In genomic region chr19:3058009-3058820, GRCh38 we compare ENCODE assay signal across 10 cellular contexts. TPM values are rescaled to one million over a fixed set of nuclear protein-coding genes. Genes with fewer than 3 reads are reported as not detected.
DNase-seq lines count a peak whose midpoint lies in the region; ATAC-seq and TF ChIP-seq lines count a peak whose summit lies in the region.
"Had no signal": no experiment of that assay in that cellular context is flagged by ENCODE, and none has a peak within 500 bp of the region (broad histone marks: within the 10 kb centered on the region; RNA-seq: fewer than 3 reads in every experiment).

No MANE protein-coding gene starts in this region.

- no peak for DNase-seq in H9
- no peak for DNase-seq in activated CD8-positive, alpha-beta T cell treated with anti-CD3 and anti-CD28 coated beads for 36 hours
- no peak for DNase-seq in glutamatergic neuron
- no peak for DNase-seq in spleen
- DNase-seq in NCI-H146 treated with DMSO at 0.1 percent for 48 hours (lab: John Stamatoyannopoulos, UW; ENCODE audit: unreplicated experiment) = no peak
- no peak for DNase-seq in midbrain (lab: John Stamatoyannopoulos, UW)
- DNase-seq: Karpas-422 had no signal

- no peak overlapping the region for H2BK20ac ChIP-seq in H9 (ENCODE audit: low read depth, low read length, poor library complexity, severe bottlenecking)

- no peak overlapping the region for H2BK12ac ChIP-seq in H9 (ENCODE audit: insufficient read length, low read depth, low read length)

- H4K8ac ChIP-seq in H9 (replicated peaks; ENCODE audit: insufficient read length, low read depth, low read length) = no peak overlapping the region

- H3K36me3 Mint-ChIP-seq in H9 (ENCODE audit: insufficient read depth in 1 of 3, low read depth in 3 of 3) (peaks cover 13 to 53% (median 44%) of the 10 kb centered on the region in 3 experiments; a peak in 6 of 7 replicates), glutamatergic neuron (ENCODE audit: unreplicated experiment) (peaks cover 4% of the 10 kb centered on the region)
- H3K36me3 Mint-ChIP-seq in activated CD8-positive, alpha-beta T cell treated with anti-CD3 and anti-CD28 coated beads for 36 hours (ENCODE audit: low read depth) = peaks cover 36% of the 10 kb centered on the region

- WGBS in H9 (ENCODE audit: extremely low coverage, insufficient read length, low lambda C conversion rate) = no CpG with 5 or more reads among the region's 20 CpGs
- WGBS in spleen, 5 donors = 63 to 79% (median 78%) methylated on average over 20 of the region's 20 CpGs

- no peaks in the 10 kb centered on the region for H4K20me1 ChIP-seq in H9 (ENCODE audit: control insufficient read depth, insufficient read depth, insufficient read length)

- no peak overlapping the region for H3K23ac ChIP-seq in H9 (ENCODE audit: insufficient read length, low read depth, low read length)

- no peak overlapping the region for H3K9ac ChIP-seq in H9 (ENCODE audit: extremely low read depth, insufficient read length, low read length)

- no peak overlapping the region for H3K4me2 ChIP-seq in H9 (ENCODE audit: insufficient read depth, insufficient read length, low read length)

- H3K27me3 ChIP-seq in H9 (ENCODE audit: insufficient read depth, low read length) (no peaks in the 10 kb centered on the region), spleen (replicated peaks in 1 of 7) (no peaks in the 10 kb centered on the region)

- peak overlapping the region; percentile 33 to 44 (median 44); a peak in 4 of 7 replicates for H3K27ac Mint-ChIP-seq in H9
- H3K27ac Mint-ChIP-seq in activated CD8-positive, alpha-beta T cell treated with anti-CD3 and anti-CD28 coated beads for 36 hours = peak overlapping the region; percentile 54
- peak overlapping the region; percentile 70 for H3K27ac Mint-ChIP-seq in glutamatergic neuron (ENCODE audit: unreplicated experiment)
- H3K27ac Mint-ChIP-seq: dendritic cell treated with granulocyte-macrophage colony-stimulating factor and Interleukin-4, amounts not matched to agents 40 ng/mL and 50 ng/mL, for 4 days had no signal

- H4K91ac ChIP-seq in H9 (ENCODE audit: insufficient read length, low read depth, low read length) = no peak overlapping the region

- no peak overlapping the region for H2BK5ac ChIP-seq in H9 (ENCODE audit: insufficient read length, low read length)

- no peaks in the 10 kb centered on the region for H3K79me1 ChIP-seq in H9 (ENCODE audit: insufficient read depth, low read depth, low read length, poor library complexity, severe bottlenecking)

- no peaks in the 10 kb centered on the region for H3K23me2 ChIP-seq in H9 (ENCODE audit: insufficient read length, low read depth, low read length, poor library complexity, severe bottlenecking)

- no peak overlapping the region for H3K18ac ChIP-seq in H9 (ENCODE audit: insufficient read length, low read depth, low read length)

- intact Hi-C loops in activated CD8-positive, alpha-beta T cell treated with anti-CD3 and anti-CD28 coated beads for 36 hours (cut with micrococcal nuclease) = no loop called here
- intact Hi-C loops in spleen (cut with DNase I; ENCODE audit: low total_unique reads) = no loop called here

- no peak overlapping the region for H3K56ac ChIP-seq in H9 (ENCODE audit: insufficient read length, low read depth, low read length)

- POLR2A ChIA-PET in activated CD8-positive, alpha-beta T cell treated with anti-CD3 and anti-CD28 coated beads for 36 hours (lab: Charles Lee) = interaction anchor here (1.0 to 2.0 kb wide), 4 partner anchors 13 to 121 kb away, joined by 3 to 11 read pairs (median 3); no protein-coding TSS in a partner anchor

- H3K79me2 ChIP-seq in H9 (ENCODE audit: insufficient read depth, low read length) = 0 out of 2 replicates have a peak, but pooled peaks cover 2% of the 10 kb centered on the region

- no peak for TF ChIP-seq CTCF in H9 (conservative IDR thresholded peaks at IDR 0.05)
- TF ChIP-seq CTCF in activated CD8-positive, alpha-beta T cell treated with anti-CD3 and anti-CD28 coated beads for 36 hours (IDR thresholded peaks at IDR 0.05) = no peak
- TF ChIP-seq CTCF in glutamatergic neuron (IDR thresholded peaks at IDR 0.05; ENCODE audit: partially characterized antibody, unreplicated experiment) = no peak
- TF ChIP-seq CTCF in spleen (IDR thresholded peaks at IDR 0.05 in 8 of 11, conservative IDR thresholded peaks at IDR 0.05 in 3 of 11) = no peak

- no peak overlapping the region for H3K14ac ChIP-seq in H9 (ENCODE audit: insufficient read depth, low read length)

- H3K4me3 Mint-ChIP-seq in H9 (peak overlapping the region in 1 of 2 experiments; percentile 46; a peak in 2 of 5 replicates), glutamatergic neuron (ENCODE audit: unreplicated experiment) (peak overlapping the region; percentile 57)
- no peak overlapping the region for H3K4me3 Mint-ChIP-seq in activated CD8-positive, alpha-beta T cell treated with anti-CD3 and anti-CD28 coated beads for 36 hours
- H3K4me3 Mint-ChIP-seq: dendritic cell treated with granulocyte-macrophage colony-stimulating factor and Interleukin-4, amounts not matched to agents 40 ng/mL and 50 ng/mL, for 4 days had no signal

- no peak overlapping the region for H2BK120ac ChIP-seq in H9 (ENCODE audit: low read depth, low read length, poor library complexity, severe bottlenecking)

- H3K4me1 ChIP-seq in H9 (ENCODE audit: insufficient read depth, low read length) = no peaks in the 10 kb centered on the region; the same call in 1 of the 2 replicates
- H3K4me1 ChIP-seq in spleen = peaks cover 43 to 91% (median 74%) of the 10 kb centered on the region in 6 donors

- H3K4me1 Mint-ChIP-seq in H9 (peaks cover 24 to 61% of the 10 kb centered on the region in 2 experiments), glutamatergic neuron (ENCODE audit: low read depth, unreplicated experiment) (peaks cover 9% of the 10 kb centered on the region)
- peaks cover 51% of the 10 kb centered on the region for H3K4me1 Mint-ChIP-seq in activated CD8-positive, alpha-beta T cell treated with anti-CD3 and anti-CD28 coated beads for 36 hours (ENCODE audit: low read depth)

- H3K9me3 Mint-ChIP-seq in H9 (no peaks in the 10 kb centered on the region), glutamatergic neuron (ENCODE audit: unreplicated experiment) (no peaks in the 10 kb centered on the region)
- H3K9me3 Mint-ChIP-seq in activated CD8-positive, alpha-beta T cell treated with anti-CD3 and anti-CD28 coated beads for 36 hours = no peaks in the 10 kb centered on the region
- H3K9me3 Mint-ChIP-seq: dendritic cell treated with granulocyte-macrophage colony-stimulating factor and Interleukin-4, amounts not matched to agents 40 ng/mL and 50 ng/mL, for 4 days had no signal

- H2AFZ ChIP-seq in H9 (ENCODE audit: low read length) = no peak overlapping the region

- H2AK5ac ChIP-seq in H9 (ENCODE audit: insufficient read length, low read length) = no peak overlapping the region

- H3K27ac ChIP-seq in H9 (ENCODE audit: insufficient read length, low read depth, low read length) = no peak overlapping the region
- H3K27ac ChIP-seq in spleen = peak overlapping the region; percentile 56 to 99 (median 84)

- CTCF ChIA-PET in activated CD8-positive, alpha-beta T cell treated with anti-CD3 and anti-CD28 coated beads for 36 hours (lab: Charles Lee) = interaction anchor here (0.7 to 2.9 kb wide), 4 partner anchors 17 to 107 kb away, joined by 4 to 12 read pairs (median 6); no protein-coding TSS in a partner anchor

- H3K4me3 ChIP-seq in spleen = peak overlapping the region in 5 of 8 donors; percentile 17 to 93 (median 74)

- no peaks in the 10 kb centered on the region for H3K9me3 ChIP-seq in H9 (ENCODE audit: control insufficient read depth, low read depth, low read length)
- no peaks in the 10 kb centered on the region for H3K9me3 ChIP-seq in spleen

- peaks cover 18 to 77% (median 66%) of the 10 kb centered on the region in 6 donors for H3K36me3 ChIP-seq in spleen

- no peak overlapping the region for H4K5ac ChIP-seq in H9 (ENCODE audit: insufficient read length, low read depth, low read length)

- peaks cover 3% of the 10 kb centered on the region for H3K27me3 Mint-ChIP-seq in H9 (ENCODE audit: low read depth)
- H3K27me3 Mint-ChIP-seq in activated CD8-positive, alpha-beta T cell treated with anti-CD3 and anti-CD28 coated beads for 36 hours = no peaks in the 10 kb centered on the region
- H3K27me3 Mint-ChIP-seq in glutamatergic neuron (ENCODE audit: unreplicated experiment) = peaks cover 17% of the 10 kb centered on the region
- H3K27me3 Mint-ChIP-seq: dendritic cell treated with granulocyte-macrophage colony-stimulating factor and Interleukin-4, amounts not matched to agents 40 ng/mL and 50 ng/mL, for 4 days had no signal

- no peak overlapping the region for H3K4ac ChIP-seq in H9 (ENCODE audit: low read depth, low read length)

- H3T11ph ChIP-seq in H9 (ENCODE audit: low read length) = no peak overlapping the region

- TF ChIP-seq POLR2A in spleen (IDR thresholded peaks at IDR 0.05) = no peak

- no peak for ATAC-seq in activated CD8-positive, alpha-beta T cell treated with anti-CD3 and anti-CD28 coated beads for 36 hours
- no peak for ATAC-seq in GM18867 (IDR thresholded peaks at IDR 0.05; ENCODE audit: unreplicated experiment)
- no peak for ATAC-seq in GM19463 (IDR thresholded peaks at IDR 0.05; ENCODE audit: unreplicated experiment)

- H2BK15ac ChIP-seq in H9 (ENCODE audit: low read depth, low read length) = no peak overlapping the region

RNA-seq across cellular contexts. Expression of gene TLE5, which starts 4.1 kb away (rescaled TPM):
- total RNA-seq in H9 (2021) = 218 and 221 TPM in 2 replicates
- total RNA-seq in activated CD8-positive, alpha-beta T cell treated with anti-CD3 and anti-CD28 coated beads for 36 hours = 100 to 1,000 TPM; 283 to 296 TPM
- 258 TPM for total RNA-seq in glutamatergic neuron (ENCODE audit: unreplicated experiment)
- total RNA-seq in spleen = 100 to 1,000 TPM; 325 to 569 (median 425) TPM
- polyA plus RNA-seq in spleen = 100 to 1,000 TPM; 428 to 618 (median 514) TPM

RNA-seq across cellular contexts. Expression of gene TLE2, which starts 29.1 kb away (rescaled TPM):
- total RNA-seq in H9 (2021) (3.1 and 4.2 TPM in 2 replicates), glutamatergic neuron (ENCODE audit: unreplicated experiment) (not detected), spleen (10 to 100 TPM; 31.7 to 88.0 (median 40.2) TPM)
- 1 to 10 TPM; 2.8 to 3.0 TPM for total RNA-seq in activated CD8-positive, alpha-beta T cell treated with anti-CD3 and anti-CD28 coated beads for 36 hours
- polyA plus RNA-seq in spleen = 10 to 100 TPM; 12.0 to 46.7 (median 22.8) TPM

RNA-seq across cellular contexts. Expression of gene GNA11, which starts 35.9 kb away (rescaled TPM):
- total RNA-seq in H9 (2021) = 23.1 and 24.0 TPM in 2 replicates
- 1 to 10 TPM; 5.2 to 5.4 TPM for total RNA-seq in activated CD8-positive, alpha-beta T cell treated with anti-CD3 and anti-CD28 coated beads for 36 hours
- 32.4 TPM for total RNA-seq in glutamatergic neuron (ENCODE audit: unreplicated experiment)
- 10 to 100 TPM; 22.6 to 41.5 (median 33.4) TPM for total RNA-seq in spleen
- polyA plus RNA-seq in spleen = 10 to 100 TPM in 1 of 3 donors, 1 to 10 TPM in 2; 5.1 to 22.7 (median 6.1) TPM
